26 cellular contexts compared by ENCODE assay signal in the genomic region with DNA sequence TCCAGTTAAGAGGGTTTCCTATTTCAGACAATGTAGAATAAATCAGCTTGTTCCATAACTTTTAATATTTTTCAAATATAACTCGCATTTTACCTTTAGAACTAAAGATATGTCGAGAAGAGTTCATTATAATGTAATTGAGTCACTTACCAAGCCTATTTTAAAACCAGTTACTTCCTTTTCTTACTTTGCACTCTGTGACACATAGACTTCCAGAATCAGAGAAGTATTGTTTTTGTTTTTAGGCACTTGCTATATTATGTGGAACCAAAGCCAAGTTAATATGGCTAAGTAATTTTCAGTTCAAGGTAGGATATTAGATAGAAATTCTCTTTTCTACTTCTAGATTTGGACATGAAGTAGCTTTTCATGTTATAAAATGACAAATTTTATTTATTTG.
"Had no signal": no experiment of that assay in that cellular context is flagged by ENCODE, and none has a peak within 500 bp of the region (broad histone marks: within the 10 kb centered on the region; RNA-seq: fewer than 3 reads in every experiment).

No MANE protein-coding gene starts in this region.

- H3K27ac ChIP-seq: adrenal gland, SJSA1, VCaP had no signal

- DNase-seq: activated CD4-positive, alpha-beta T cell treated with anti-CD3 and anti-CD28 coated beads for 4 hours; activated CD4-positive, alpha-beta T cell treated with anti-CD3 and anti-CD28 coated beads, Interleukin-2, amount 50 U/mL, for 4 hours; activated CD8-positive, alpha-beta memory T cell treated with anti-CD3 and anti-CD28 coated beads, Interleukin-2, amount 50 U/mL, for 48 hours; activated CD8-positive, alpha-beta T cell treated with anti-CD3 and anti-CD28 coated beads, Interleukin-2, amount 10 ng/mL, durations not matched to agents 7 days and 5 days; activated naive CD4-positive, alpha-beta T cell treated with anti-CD3 and anti-CD28 coated beads, Interleukin-2, amount 50 U/mL, for 16 hours; activated naive CD8-positive, alpha-beta T cell treated with anti-CD3 and anti-CD28 coated beads, Interleukin-2, amount 10 ng/mL, durations not matched to agents 7 days and 5 days; activated T-cell treated with anti-CD3 and anti-CD28 coated beads, Interleukin-2, amount 50 U/mL, for 1 hour; adrenal gland; anterior cingulate cortex; cerebellar nuclear complex; IMR-90; Kasumi-1; KBM-7; NCI-H1105; NCI-H1436; NCI-H1694 treated with DMSO at 0.1 percent for 48 hours; NCI-H2029 treated with DMSO at 0.1 percent for 48 hours; NCI-H446; NCI-H524; OCI-M1; RPMI8226; T-cell; T-helper 2 cell; T1000 had no signal

- H3K9me3 ChIP-seq: adrenal gland, SJSA1 had no signal

- H3K27me3 ChIP-seq: adrenal gland, SJSA1 had no signal

- H3K36me3 ChIP-seq: adrenal gland, SJSA1 had no signal

- H3K4me3 ChIP-seq: adrenal gland, SJSA1 had no signal
